1 cellular context compared by ENCODE assay signal in genomic region chr3:40476478-40477470, GRCh38.
TF ChIP-seq lines count a peak whose summit lies in the region.

TSS of gene ZNF619 (plus strand) at chr3:40477122. CDS start at chr3:40477980, 858 bp downstream.

TF ChIP-seq in HEK293, 187 proteins besides CTCF, POLR2A, EP300 and RAD21 (continued from another document):
- 0 out of 2 replicates have a peak, but pooled peaks have one; percentile 15 for TF ChIP-seq PRDM10 (tag by site-specific recombination; IDR thresholded peaks at IDR 0.05)
- TF ChIP-seq KLF8 (tag by site-specific recombination; IDR thresholded peaks at IDR 0.05), result 0 out of 2 replicates have a peak, but pooled peaks have one; percentile 17
- peak; percentile 54 for TF ChIP-seq ZNF600 (tag by site-specific recombination; IDR thresholded peaks at IDR 0.05)
